In the genomic region with DNA sequence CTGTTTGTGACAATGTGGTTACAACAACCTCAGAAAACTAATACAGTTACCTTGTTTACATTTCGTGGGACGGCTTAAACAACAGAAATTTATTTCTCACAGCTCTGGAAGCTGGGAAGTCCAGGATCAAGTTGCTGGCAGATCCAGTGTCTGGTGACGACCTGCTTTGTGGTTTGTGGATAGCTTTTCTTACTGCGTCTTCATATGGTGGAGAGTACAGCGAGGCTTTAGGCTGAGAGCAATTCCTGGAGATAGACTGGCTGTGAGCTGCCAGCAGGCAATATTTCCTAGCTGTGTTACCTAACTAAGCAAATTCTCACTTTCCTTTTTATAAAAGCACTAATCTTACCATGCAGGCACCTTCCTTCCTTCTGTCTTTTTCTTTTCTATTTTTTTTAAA, we compare ENCODE assay signal across 31 cellular contexts.
"Had no signal": no experiment of that assay in that cellular context is flagged by ENCODE, and none has a peak within 500 bp of the region (broad histone marks: within the 10 kb centered on the region; RNA-seq: fewer than 3 reads in every experiment).

No MANE protein-coding gene starts in this region.

- H3K36me3 ChIP-seq: ascending aorta, breast epithelium, cardiac muscle cell, esophagus muscularis mucosa, gastrocnemius medialis, heart left ventricle had no signal

- H3K27ac ChIP-seq: ascending aorta, breast epithelium, cardiac muscle cell, coronary artery, dorsolateral prefrontal cortex, esophagus muscularis mucosa, foreskin keratinocyte, gastrocnemius medialis, heart left ventricle had no signal

- H3K27ac Mint-ChIP-seq: activated CD4-positive, alpha-beta memory T cell treated with anti-CD3 and anti-CD28 coated beads, Interleukin-2, amount 10 ng/mL, durations not matched to agents 7 days and 5 days; activated CD4-positive, alpha-beta T cell treated with anti-CD3 and anti-CD28 coated beads, Interleukin-2, amount 10 ng/mL, durations not matched to agents 7 days and 5 days; activated naive CD4-positive, alpha-beta T cell treated with anti-CD3 and anti-CD28 coated beads, Interleukin-2, amount 10 ng/mL, durations not matched to agents 7 days and 5 days; activated naive CD4-positive, alpha-beta T cell treated with anti-CD3 and anti-CD28 coated beads, Interleukin-2, amount 50 U/mL, for 72 hours; activated naive CD8-positive, alpha-beta T cell treated with anti-CD3 and anti-CD28 coated beads, Interleukin-2, amount 10 ng/mL, durations not matched to agents 7 days and 5 days; activated T-cell treated with anti-CD3 and anti-CD28 coated beads, Interleukin-2, amount 50 U/mL, for 24 hours; activated T-cell treated with anti-CD3 and anti-CD28 coated beads, Interleukin-2, amount 50 U/mL, for 72 hours; brain; dendritic cell treated with granulocyte-macrophage colony-stimulating factor and Interleukin-4, amounts not matched to agents 40 ng/mL and 50 ng/mL, for 4 days; effector memory CD8-positive, alpha-beta T cell had no signal

- H3K4me3 ChIP-seq: ascending aorta, breast epithelium, cardiac muscle cell, coronary artery, dorsolateral prefrontal cortex, esophagus muscularis mucosa, gastrocnemius medialis, heart left ventricle had no signal

- H3K27me3 Mint-ChIP-seq: activated CD4-positive, alpha-beta memory T cell treated with anti-CD3 and anti-CD28 coated beads, Interleukin-2, amount 10 ng/mL, durations not matched to agents 7 days and 5 days; activated CD4-positive, alpha-beta T cell treated with anti-CD3 and anti-CD28 coated beads, Interleukin-2, amount 10 ng/mL, durations not matched to agents 7 days and 5 days; activated naive CD4-positive, alpha-beta T cell treated with anti-CD3 and anti-CD28 coated beads, Interleukin-2, amount 10 ng/mL, durations not matched to agents 7 days and 5 days; activated naive CD8-positive, alpha-beta T cell treated with anti-CD3 and anti-CD28 coated beads, Interleukin-2, amount 10 ng/mL, durations not matched to agents 7 days and 5 days; activated T-cell treated with anti-CD3 and anti-CD28 coated beads, Interleukin-2, amount 50 U/mL, for 24 hours; brain; dendritic cell treated with granulocyte-macrophage colony-stimulating factor and Interleukin-4, amounts not matched to agents 40 ng/mL and 50 ng/mL, for 4 days; effector memory CD8-positive, alpha-beta T cell had no signal

- H3K4me3 Mint-ChIP-seq: activated CD4-positive, alpha-beta memory T cell treated with anti-CD3 and anti-CD28 coated beads, Interleukin-2, amount 10 ng/mL, durations not matched to agents 7 days and 5 days; activated CD4-positive, alpha-beta T cell treated with anti-CD3 and anti-CD28 coated beads, Interleukin-2, amount 10 ng/mL, durations not matched to agents 7 days and 5 days; activated naive CD4-positive, alpha-beta T cell treated with anti-CD3 and anti-CD28 coated beads, Interleukin-2, amount 10 ng/mL, durations not matched to agents 7 days and 5 days; activated naive CD8-positive, alpha-beta T cell treated with anti-CD3 and anti-CD28 coated beads, Interleukin-2, amount 10 ng/mL, durations not matched to agents 7 days and 5 days; activated T-cell treated with anti-CD3 and anti-CD28 coated beads, Interleukin-2, amount 50 U/mL, for 24 hours; activated T-cell treated with anti-CD3 and anti-CD28 coated beads, Interleukin-2, amount 50 U/mL, for 72 hours; brain; dendritic cell treated with granulocyte-macrophage colony-stimulating factor and Interleukin-4, amounts not matched to agents 40 ng/mL and 50 ng/mL, for 4 days; effector memory CD8-positive, alpha-beta T cell had no signal

- H3K9me3 ChIP-seq: ascending aorta, breast epithelium, esophagus muscularis mucosa, gastrocnemius medialis had no signal

- DNase-seq: activated CD4-positive, alpha-beta memory T cell treated with anti-CD3 and anti-CD28 coated beads, Interleukin-2, amount 10 ng/mL, durations not matched to agents 7 days and 5 days; activated CD4-positive, alpha-beta T cell treated with anti-CD3 and anti-CD28 coated beads for 1 hour; activated CD4-positive, alpha-beta T cell treated with anti-CD3 and anti-CD28 coated beads for 4 hours; activated CD4-positive, alpha-beta T cell treated with anti-CD3 and anti-CD28 coated beads, Interleukin-2, amount 10 ng/mL, durations not matched to agents 7 days and 5 days; activated CD4-positive, alpha-beta T cell treated with anti-CD3 and anti-CD28 coated beads, Interleukin-2, amount 50 U/mL, for 4 hours; activated CD8-positive, alpha-beta memory T cell treated with anti-CD3 and anti-CD28 coated beads, Interleukin-2, amount 50 U/mL, for 48 hours; activated gamma-delta T cell; activated naive CD4-positive, alpha-beta T cell; activated naive CD4-positive, alpha-beta T cell treated with anti-CD3 and anti-CD28 coated beads, Interleukin-2, amount 10 ng/mL, durations not matched to agents 7 days and 5 days; activated naive CD8-positive, alpha-beta T cell treated with anti-CD3 and anti-CD28 coated beads, Interleukin-2, amount 10 ng/mL, durations not matched to agents 7 days and 5 days; activated T-cell treated with anti-CD3 and anti-CD28 coated beads for 4 hours; activated T-cell treated with anti-CD3 and anti-CD28 coated beads, Interleukin-2, amount 50 U/mL, for 24 hours; activated T-cell treated with anti-CD3 and anti-CD28 coated beads, Interleukin-2, amount 50 U/mL, for 72 hours; central memory CD4-positive, alpha-beta T cell; cerebellar nuclear complex; dorsolateral prefrontal cortex; effector memory CD8-positive, alpha-beta T cell; erythroblast; foreskin keratinocyte; gastrocnemius medialis; glutamatergic neuron; heart left ventricle; T-helper 2 cell had no signal

- H3K36me3 Mint-ChIP-seq: activated naive CD4-positive, alpha-beta T cell treated with anti-CD3 and anti-CD28 coated beads, Interleukin-2, amount 10 ng/mL, durations not matched to agents 7 days and 5 days; activated naive CD8-positive, alpha-beta T cell treated with anti-CD3 and anti-CD28 coated beads, Interleukin-2, amount 10 ng/mL, durations not matched to agents 7 days and 5 days; brain had no signal

- H3K4me1 ChIP-seq: ascending aorta, breast epithelium, esophagus muscularis mucosa, foreskin keratinocyte, gastrocnemius medialis, heart left ventricle had no signal

- H3K4me1 Mint-ChIP-seq: activated CD4-positive, alpha-beta memory T cell treated with anti-CD3 and anti-CD28 coated beads, Interleukin-2, amount 10 ng/mL, durations not matched to agents 7 days and 5 days; activated CD4-positive, alpha-beta T cell treated with anti-CD3 and anti-CD28 coated beads, Interleukin-2, amount 10 ng/mL, durations not matched to agents 7 days and 5 days; activated naive CD4-positive, alpha-beta T cell treated with anti-CD3 and anti-CD28 coated beads, Interleukin-2, amount 10 ng/mL, durations not matched to agents 7 days and 5 days; activated naive CD8-positive, alpha-beta T cell treated with anti-CD3 and anti-CD28 coated beads, Interleukin-2, amount 10 ng/mL, durations not matched to agents 7 days and 5 days; brain had no signal

- ATAC-seq: activated naive CD4-positive, alpha-beta T cell treated with anti-CD3 and anti-CD28 coated beads, Interleukin-2, amount 50 U/mL, for 72 hours; activated T-cell treated with anti-CD3 and anti-CD28 coated beads, Interleukin-2, amount 50 U/mL, for 72 hours; effector memory CD8-positive, alpha-beta T cell; foreskin keratinocyte; gastrocnemius medialis; heart left ventricle had no signal

- H3K27me3 ChIP-seq: ascending aorta, breast epithelium, cardiac muscle cell, dorsolateral prefrontal cortex, esophagus muscularis mucosa, foreskin keratinocyte, gastrocnemius medialis, heart left ventricle had no signal
